17 cellular contexts compared by ENCODE assay signal in the genomic region with DNA sequence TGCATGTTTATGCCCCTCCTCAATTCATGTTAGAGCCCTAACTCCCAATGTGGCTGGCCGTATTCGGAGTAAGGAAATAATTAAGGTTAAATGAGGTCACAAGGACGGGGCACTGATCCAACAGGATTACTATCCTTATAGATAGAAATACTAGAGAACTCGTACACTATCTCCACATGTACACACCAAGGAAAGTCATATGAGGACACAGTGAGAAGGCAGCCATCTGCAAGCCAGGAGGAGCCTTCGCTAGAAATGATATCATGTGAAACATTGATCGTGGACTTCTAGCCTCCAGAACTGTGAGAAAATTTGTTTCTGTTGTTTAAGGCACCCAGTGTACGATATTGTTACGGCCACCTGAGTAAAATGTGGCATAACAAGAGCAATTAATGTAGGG.
DNase-seq lines count a peak whose midpoint lies in the region; ATAC-seq and TF ChIP-seq lines count a peak whose summit lies in the region.
"Had no signal": no experiment of that assay in that cellular context is flagged by ENCODE, and none has a peak within 500 bp of the region (broad histone marks: within the 10 kb centered on the region; RNA-seq: fewer than 3 reads in every experiment).

No MANE protein-coding gene starts in this region.

- no peak for TF ChIP-seq CTCF in CD8-positive, alpha-beta T cell (IDR thresholded peaks at IDR 0.05)
- TF ChIP-seq CTCF in body of pancreas (IDR thresholded peaks at IDR 0.05) (no peak), fibroblast of villous mesenchyme (IDR thresholded peaks at IDR 0.05; ENCODE audit: insufficient read depth, low read depth, low read length) (no peak)

- 38 to 43% methylated on average over 8 of the region's 8 CpGs for WGBS in body of pancreas, 2 donors

- H3K36me3 ChIP-seq in CD8-positive, alpha-beta T cell (ENCODE audit: insufficient read depth, low read length), result no peaks in the 10 kb centered on the region
- H3K36me3 ChIP-seq in body of pancreas (replicated peaks in 1 of 2; ENCODE audit: insufficient read depth in 1 of 2, low read depth in 2 of 2), result no peaks in the 10 kb centered on the region
- H3K36me3 ChIP-seq: HAP-1 had no signal

- H3K27ac Mint-ChIP-seq in CD8-positive, alpha-beta T cell, result peak overlapping the region; percentile 17

- no peaks in the 10 kb centered on the region for H3K27me3 Mint-ChIP-seq in CD8-positive, alpha-beta T cell (ENCODE audit: low read depth)
- H3K27me3 Mint-ChIP-seq: CD4-positive, CD25-positive, alpha-beta regulatory T cell had no signal

- CTCF ChIA-PET in CD8-positive, alpha-beta T cell (lab: Charles Lee), result no interaction called here

- no peak for ATAC-seq in CD8-positive, alpha-beta T cell
- peak; percentile 96 for ATAC-seq in body of pancreas

- no peak overlapping the region for H3K4me3 ChIP-seq in CD8-positive, alpha-beta T cell (ENCODE audit: low read depth, low read length)
- no peak overlapping the region for H3K4me3 ChIP-seq in body of pancreas
- no peak overlapping the region for H3K4me3 ChIP-seq in fibroblast of villous mesenchyme (ENCODE audit: low read depth, low read length)
- H3K4me3 ChIP-seq: BLaER1 treated with 17β-estradiol and CSF1 and Interleukin-3, amounts not matched to agents 10 nM and 100 nM; HAP-1 had no signal

- DNase-seq in NCI-H82 (lab: John Stamatoyannopoulos, UW) (peak; percentile 33), NCI-H82 treated with DMSO at 0.1 percent for 48 hours (lab: John Stamatoyannopoulos, UW; ENCODE audit: unreplicated experiment) (no peak), body of pancreas (peak; percentile 25 to 78 (median 66)), fibroblast of villous mesenchyme (ENCODE audit: low read depth) (peak; percentile 14), KG1 (lab: John Stamatoyannopoulos, UW) (no peak), SIG-M5 (lab: John Stamatoyannopoulos, UW) (no peak), cerebellum (ENCODE audit: low spot score) (no peak)
- no peak for DNase-seq in CD8-positive, alpha-beta T cell
- DNase-seq: 8988T; Calu3; CD4-positive, CD25-positive, alpha-beta regulatory T cell; DMS153; DMS79 treated with DMSO at 0.1 percent for 48 hours; EL; GOT3 had no signal

- no peak overlapping the region for H3K4me3 Mint-ChIP-seq in CD8-positive, alpha-beta T cell
- H3K4me3 Mint-ChIP-seq: CD4-positive, CD25-positive, alpha-beta regulatory T cell had no signal

- no peaks in the 10 kb centered on the region for H3K4me1 ChIP-seq in CD8-positive, alpha-beta T cell (ENCODE audit: insufficient read depth, low read length)
- peaks cover 18% of the 10 kb centered on the region for H3K4me1 ChIP-seq in body of pancreas

- H3K9me3 Mint-ChIP-seq in CD8-positive, alpha-beta T cell, result peaks cover 8% of the 10 kb centered on the region
- H3K9me3 Mint-ChIP-seq: CD4-positive, CD25-positive, alpha-beta regulatory T cell had no signal

- POLR2A ChIA-PET in CD8-positive, alpha-beta T cell (lab: Charles Lee), result interaction anchor here (1.2 kb wide), 1 partner anchor 90 kb away, joined by 3 read pairs; no protein-coding TSS in a partner anchor

- H3K4me1 Mint-ChIP-seq in CD8-positive, alpha-beta T cell (ENCODE audit: low read depth), result peaks cover 32% of the 10 kb centered on the region

- peak in 1 of 3 donors; percentile 13 for TF ChIP-seq POLR2A in body of pancreas (IDR thresholded peaks at IDR 0.05)

- H3K27me3 ChIP-seq in CD8-positive, alpha-beta T cell (ENCODE audit: insufficient read depth, low read length), result no peaks in the 10 kb centered on the region
- H3K27me3 ChIP-seq in body of pancreas, result no peaks in the 10 kb centered on the region
- H3K27me3 ChIP-seq: BLaER1 treated with 17β-estradiol and CSF1 and Interleukin-3, amounts not matched to agents 10 nM and 100 nM had no signal

- H3K36me3 Mint-ChIP-seq in CD8-positive, alpha-beta T cell, result peaks cover 8% of the 10 kb centered on the region

- intact Hi-C loops in CD8-positive, alpha-beta T cell (cut with DNase I, micrococcal nuclease), result no loop called here
- intact Hi-C loops in body of pancreas (cut with DNase I), result no loop called here

- H3K9me3 ChIP-seq in CD8-positive, alpha-beta T cell (ENCODE audit: low read length), result no peaks in the 10 kb centered on the region
- no peaks in the 10 kb centered on the region for H3K9me3 ChIP-seq in body of pancreas
- H3K9me3 ChIP-seq: HAP-1 had no signal

- H3K27ac ChIP-seq in CD8-positive, alpha-beta T cell (ENCODE audit: low read depth, low read length), result no peak overlapping the region
- peak overlapping the region in 3 of 4 donors; percentile 22 to 64 (median 46) for H3K27ac ChIP-seq in body of pancreas
- H3K27ac ChIP-seq: BLaER1 treated with 17β-estradiol and CSF1 and Interleukin-3, amounts not matched to agents 10 nM and 100 nM had no signal

Comparison
In these comparisons a context has a peak if more than half of its experiments do, and no peak if none do; other contexts are left out.
1. DNase-seq: peak in NCI-H82 (single experiment), body of pancreas (4 of 4) and fibroblast of villous mesenchyme (single experiment); none in NCI-H82 treated with DMSO at 0.1 percent for 48 hours (single experiment), CD8-positive, alpha-beta T cell (0 of 7), KG1 (single experiment), SIG-M5 (single experiment) and cerebellum (single experiment).